In the genomic region with DNA sequence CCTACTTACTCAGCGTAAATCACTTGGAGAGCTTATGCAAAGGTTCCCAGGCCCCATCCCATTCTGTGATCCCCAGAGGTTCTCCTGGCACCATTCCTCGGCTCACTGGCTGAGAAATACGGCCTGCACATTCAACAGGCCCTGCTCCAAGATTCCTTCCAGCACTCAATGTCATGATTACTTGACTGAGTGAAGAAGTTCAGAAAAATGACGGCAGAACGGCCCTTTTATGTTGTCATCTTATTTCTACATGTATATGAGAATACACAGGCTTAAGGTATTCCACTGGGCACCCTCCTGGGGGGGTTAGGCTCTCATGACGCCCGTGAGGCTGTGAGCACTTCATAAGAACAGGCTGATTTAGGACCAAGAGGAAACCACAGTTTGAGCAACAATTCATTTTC, we compare ENCODE assay signal across 25 cellular contexts.
DNase-seq lines count a peak whose midpoint lies in the region; ATAC-seq and TF ChIP-seq lines count a peak whose summit lies in the region.
"Had no signal": no experiment of that assay in that cellular context is flagged by ENCODE, and none has a peak within 500 bp of the region (broad histone marks: within the 10 kb centered on the region; RNA-seq: fewer than 3 reads in every experiment).

No MANE protein-coding gene starts in this region.

- no peaks in the 10 kb centered on the region for H3K9me3 ChIP-seq in thyroid gland
- no peaks in the 10 kb centered on the region for H3K9me3 ChIP-seq in HAP-1
- H3K9me3 ChIP-seq: neutrophil, right lobe of liver, SJCRH30 had no signal

- 22 to 40% methylated on average over 7 of the region's 7 CpGs for WGBS in thyroid gland, 2 donors

- H3K27me3 Mint-ChIP-seq in nephron (ENCODE audit: low read depth), result no peaks in the 10 kb centered on the region

- H3K27me3 ChIP-seq in thyroid gland (no peaks in the 10 kb centered on the region), HAP-1 (ENCODE audit: low read depth) (no peaks in the 10 kb centered on the region)
- H3K27me3 ChIP-seq: neutrophil, right lobe of liver, SJCRH30 had no signal

- TF ChIP-seq CTCF in cardiac fibroblast (IDR thresholded peaks at IDR 0.05; ENCODE audit: low read depth, low read length) (no peak), fibroblast of villous mesenchyme (IDR thresholded peaks at IDR 0.05; ENCODE audit: insufficient read depth, low read depth, low read length) (no peak), nephron (IDR thresholded peaks at IDR 0.05; ENCODE audit: unreplicated experiment in 3 of 3) (no peak), thyroid gland (IDR thresholded peaks at IDR 0.05) (no peak), GM13977 (IDR thresholded peaks at IDR 0.05; ENCODE audit: extremely low read depth, insufficient read depth, missing control alignments) (no peak)

- in situ Hi-C loops in GM13977 (cut with MboI; ENCODE audit: low pct_unique_long_range_greater_than_20kb, low sequenced_read_pairs, unreplicated experiment) (no loop called here), HAP-1 (cut with MboI; ENCODE audit: low sequenced_read_pairs) (no loop called here)

- peak overlapping the region in 2 of 3 donors; percentile 19 to 30 for H3K27ac ChIP-seq in thyroid gland
- H3K27ac ChIP-seq: neutrophil, PC-9, right lobe of liver, SJCRH30 had no signal

- H3K9me3 Mint-ChIP-seq in nephron, result no peaks in the 10 kb centered on the region
- H3K9me3 Mint-ChIP-seq: CD4-positive, CD25-positive, alpha-beta regulatory T cell; H9; stimulated activated naive B cell treated with anti-CD40 and anti-IgM and Interleukin-4, amounts not matched to agents 10 μg/mL and 1 μg/mL and 100 μg/mL, for 72 hours; T-helper 1 cell treated with Interleukin-12 subunit alpha and Interleukin-12 subunit beta and Interleukin-4 antibody, amounts not matched to agents 30 μg/mL and 1 μg/mL, for 36 hours had no signal

- peaks cover 0 to 5% of the 10 kb centered on the region in 2 donors for H3K36me3 ChIP-seq in thyroid gland
- H3K36me3 ChIP-seq in HAP-1 (replicated peaks), result no peaks in the 10 kb centered on the region
- H3K36me3 ChIP-seq: neutrophil had no signal

- ATAC-seq in HG03139 (IDR thresholded peaks at IDR 0.05; ENCODE audit: unreplicated experiment), result no peak
- ATAC-seq: right lobe of liver; stimulated activated naive B cell treated with anti-CD40 and anti-IgM and Interleukin-4, amounts not matched to agents 10 μg/mL and 1 μg/mL and 100 μg/mL, for 72 hours had no signal

- H3K4me3 ChIP-seq in cardiac fibroblast (replicated peaks in 1 of 2; ENCODE audit: low read depth in 2 of 2, low read length in 2 of 2) (no peak overlapping the region), fibroblast of villous mesenchyme (ENCODE audit: low read depth, low read length) (no peak overlapping the region), thyroid gland (replicated peaks in 1 of 3) (no peak overlapping the region), HAP-1 (no peak overlapping the region)
- H3K4me3 ChIP-seq: PC-9, right lobe of liver, SJCRH30 had no signal

- H3K4me3 Mint-ChIP-seq in nephron, result peak overlapping the region in 1 of 3 experiments; percentile 42
- H3K4me3 Mint-ChIP-seq: CD4-positive, CD25-positive, alpha-beta regulatory T cell; H9; stimulated activated naive B cell treated with anti-CD40 and anti-IgM and Interleukin-4, amounts not matched to agents 10 μg/mL and 1 μg/mL and 100 μg/mL, for 72 hours; T-helper 1 cell treated with Interleukin-12 subunit alpha and Interleukin-12 subunit beta and Interleukin-4 antibody, amounts not matched to agents 30 μg/mL and 1 μg/mL, for 36 hours had no signal

- H3K4me1 Mint-ChIP-seq in nephron, result peaks cover 33% of the 10 kb centered on the region
- H3K4me1 Mint-ChIP-seq: CD4-positive, CD25-positive, alpha-beta regulatory T cell; stimulated activated naive B cell treated with anti-CD40 and anti-IgM and Interleukin-4, amounts not matched to agents 10 μg/mL and 1 μg/mL and 100 μg/mL, for 72 hours had no signal

- H3K36me3 Mint-ChIP-seq in nephron (ENCODE audit: low read depth), result peaks cover 22% of the 10 kb centered on the region
- H3K36me3 Mint-ChIP-seq: CD4-positive, CD25-positive, alpha-beta regulatory T cell; stimulated activated naive B cell treated with anti-CD40 and anti-IgM and Interleukin-4, amounts not matched to agents 10 μg/mL and 1 μg/mL and 100 μg/mL, for 72 hours had no signal

- H3K4me1 ChIP-seq in thyroid gland, result peaks cover 38 to 42% of the 10 kb centered on the region in 2 donors
- H3K4me1 ChIP-seq in HAP-1, result no peaks in the 10 kb centered on the region
- H3K4me1 ChIP-seq: SJCRH30 had no signal

- TF ChIP-seq POLR2A in thyroid gland (IDR thresholded peaks at IDR 0.05), result no peak

- intact Hi-C loops in thyroid gland (cut with DNase I), result no loop called here

- peak; percentile 83 for DNase-seq in cardiac fibroblast (ENCODE audit: low read depth in 2 of 2)
- peak; percentile 25 for DNase-seq in fibroblast of villous mesenchyme (ENCODE audit: low read depth)
- DNase-seq in thyroid gland, result peak; percentile 44 to 55
- no peak for DNase-seq in GM13977 (ENCODE audit: low spot score)
- no peak for DNase-seq in HAP-1 (ENCODE audit: low spot score in 2 of 2)
- no peak for DNase-seq in stimulated activated naive CD4-positive, alpha-beta T cell (lab: John Stamatoyannopoulos, UW)
- DNase-seq: activated CD4-positive, alpha-beta T cell treated with anti-CD3 and anti-CD28 coated beads, Interleukin-2, amount 50 U/mL, for 4 hours; activated gamma-delta T cell; amniotic stem cell; CD4-positive, CD25-positive, alpha-beta regulatory T cell; cerebellar nuclear complex; effector memory CD4-positive, alpha-beta T cell; GF-D8; H9; NCI-H1417; NCI-H2171 treated with DMSO at 0.1 percent for 48 hours; NCI-H774; PC-9; right lobe of liver; SJCRH30; stimulated activated naive B cell treated with anti-CD40 and anti-IgM and Interleukin-4, amounts not matched to agents 10 μg/mL and 1 μg/mL and 100 μg/mL, for 72 hours had no signal

- peak overlapping the region; percentile 67 to 91 (median 87) for H3K27ac Mint-ChIP-seq in nephron
- H3K27ac Mint-ChIP-seq: CD4-positive, CD25-positive, alpha-beta regulatory T cell; H9; stimulated activated naive B cell treated with anti-CD40 and anti-IgM and Interleukin-4, amounts not matched to agents 10 μg/mL and 1 μg/mL and 100 μg/mL, for 72 hours; T-helper 1 cell treated with Interleukin-12 subunit alpha and Interleukin-12 subunit beta and Interleukin-4 antibody, amounts not matched to agents 30 μg/mL and 1 μg/mL, for 36 hours had no signal

Comparison
In these comparisons a context has a peak if more than half of its experiments do, and no peak if none do; other contexts are left out.
1. DNase-seq: peak in cardiac fibroblast (2 of 2), fibroblast of villous mesenchyme (single experiment) and thyroid gland (2 of 2); none in GM13977 (single experiment), HAP-1 (0 of 2) and stimulated activated naive CD4-positive, alpha-beta T cell (0 of 6).